38 cellular contexts compared by ENCODE assay signal in the genomic region with DNA sequence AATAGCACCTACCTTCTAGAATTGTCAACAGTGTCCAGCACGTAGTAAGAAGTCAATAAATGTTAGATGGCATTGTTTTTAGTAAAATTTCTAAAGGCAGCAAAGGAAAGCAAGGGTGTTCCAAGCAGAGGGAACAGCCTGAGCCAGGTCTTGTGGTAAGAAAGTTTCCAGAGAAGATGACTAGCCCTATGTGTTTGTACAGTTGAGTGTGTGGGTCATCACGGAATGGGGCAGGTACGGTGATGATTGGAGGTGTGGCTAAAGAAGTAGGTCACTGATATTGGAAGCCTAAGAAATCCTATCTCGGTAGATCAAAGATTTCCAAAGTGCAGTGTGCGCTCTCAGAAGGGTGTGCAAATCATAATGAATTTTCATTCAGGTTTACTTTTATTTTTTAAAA.
"Had no signal": no experiment of that assay in that cellular context is flagged by ENCODE, and none has a peak within 500 bp of the region (broad histone marks: within the 10 kb centered on the region; RNA-seq: fewer than 3 reads in every experiment).

No MANE protein-coding gene starts in this region.

- H3K4me2 ChIP-seq: PC-9 had no signal

- H3K27ac ChIP-seq: adrenal gland, body of pancreas, breast epithelium, PC-9, RWPE1, WERI-Rb-1 had no signal

- H3K4me3 ChIP-seq: adrenal gland, body of pancreas, breast epithelium, PC-9 had no signal

- H3K27me3 Mint-ChIP-seq: activated CD4-positive, alpha-beta memory T cell treated with anti-CD3 and anti-CD28 coated beads, Interleukin-2, amount 10 ng/mL, durations not matched to agents 7 days and 5 days; activated CD8-positive, alpha-beta memory T cell treated with anti-CD3 and anti-CD28 coated beads, Interleukin-2, amount 10 ng/mL, durations not matched to agents 7 days and 5 days had no signal

- H3K27ac Mint-ChIP-seq: activated CD4-positive, alpha-beta memory T cell treated with anti-CD3 and anti-CD28 coated beads, Interleukin-2, amount 10 ng/mL, durations not matched to agents 7 days and 5 days; activated CD8-positive, alpha-beta memory T cell treated with anti-CD3 and anti-CD28 coated beads, Interleukin-2, amount 10 ng/mL, durations not matched to agents 7 days and 5 days; activated naive CD4-positive, alpha-beta T cell treated with anti-CD3 and anti-CD28 coated beads for 36 hours; activated naive CD4-positive, alpha-beta T cell treated with anti-CD3 and anti-CD28 coated beads, Interleukin-2, amount 50 U/mL, for 72 hours; IgD-negative memory B cell had no signal

- DNase-seq: activated CD4-positive, alpha-beta memory T cell treated with anti-CD3 and anti-CD28 coated beads, Interleukin-2, amount 10 ng/mL, durations not matched to agents 7 days and 5 days; activated CD4-positive, alpha-beta T cell treated with anti-CD3 and anti-CD28 coated beads for 1 hour; activated CD4-positive, alpha-beta T cell treated with anti-CD3 and anti-CD28 coated beads for 48 hours; activated CD4-positive, CD25-positive, alpha-beta regulatory T cell; activated CD8-positive, alpha-beta memory T cell treated with anti-CD3 and anti-CD28 coated beads for 24 hours; activated CD8-positive, alpha-beta memory T cell treated with anti-CD3 and anti-CD28 coated beads, Interleukin-2, amount 10 ng/mL, durations not matched to agents 7 days and 5 days; activated CD8-positive, alpha-beta memory T cell treated with anti-CD3 and anti-CD28 coated beads, Interleukin-2, amount 50 U/mL, for 48 hours; activated gamma-delta T cell treated with Interleukin-2 at 50 U/mL for 16 hours; activated naive CD4-positive, alpha-beta T cell treated with anti-CD3 and anti-CD28 coated beads for 36 hours; activated T-cell treated with anti-CD3 and anti-CD28 coated beads, Interleukin-2, amount 50 U/mL, for 48 hours; adrenal gland; body of pancreas; caudate nucleus; Karpas-422; KBM-7; MM.1S; MV-4-11; NCI-H1092; NCI-H1436 treated with DMSO at 0.1 percent for 48 hours; NCI-H1694 treated with DMSO at 0.1 percent for 48 hours; NCI-H2029; NCI-H2171; NCI-H510A; NCI-H526; NCI-H748 treated with DMSO at 0.1 percent for 48 hours; NK-92 treated with Interleukin-12 subunit alpha and Interleukin-12 subunit beta, amount 100 ng/mL, for 24 hours; Right ventricle myocardium superior; SW 1271; T-helper 1 cell; T1000; WERI-Rb-1 had no signal

- H3K9me3 ChIP-seq: adrenal gland, body of pancreas, breast epithelium had no signal

- H3K4me1 Mint-ChIP-seq: IgD-negative memory B cell had no signal

- H2AFZ ChIP-seq: PC-9 had no signal

- H3K36me3 Mint-ChIP-seq: IgD-negative memory B cell had no signal

- H3K27me3 ChIP-seq: adrenal gland, body of pancreas, breast epithelium had no signal

- H3K4me1 ChIP-seq: adrenal gland, body of pancreas, breast epithelium had no signal

- FAIRE-seq: astrocyte, RCC 7860 had no signal

- H3K4me3 Mint-ChIP-seq: activated CD4-positive, alpha-beta memory T cell treated with anti-CD3 and anti-CD28 coated beads, Interleukin-2, amount 10 ng/mL, durations not matched to agents 7 days and 5 days; activated CD8-positive, alpha-beta memory T cell treated with anti-CD3 and anti-CD28 coated beads, Interleukin-2, amount 10 ng/mL, durations not matched to agents 7 days and 5 days; activated naive CD4-positive, alpha-beta T cell treated with anti-CD3 and anti-CD28 coated beads for 36 hours; IgD-negative memory B cell had no signal

- ATAC-seq: activated CD8-positive, alpha-beta memory T cell treated with anti-CD3 and anti-CD28 coated beads, Interleukin-2, amount 10 ng/mL, durations not matched to agents 7 days and 5 days; activated naive CD4-positive, alpha-beta T cell treated with anti-CD3 and anti-CD28 coated beads, Interleukin-2, amount 50 U/mL, for 72 hours; body of pancreas had no signal

- H3K36me3 ChIP-seq: adrenal gland, breast epithelium, WERI-Rb-1 had no signal
